8 cellular contexts compared by ENCODE assay signal in the genomic region with DNA sequence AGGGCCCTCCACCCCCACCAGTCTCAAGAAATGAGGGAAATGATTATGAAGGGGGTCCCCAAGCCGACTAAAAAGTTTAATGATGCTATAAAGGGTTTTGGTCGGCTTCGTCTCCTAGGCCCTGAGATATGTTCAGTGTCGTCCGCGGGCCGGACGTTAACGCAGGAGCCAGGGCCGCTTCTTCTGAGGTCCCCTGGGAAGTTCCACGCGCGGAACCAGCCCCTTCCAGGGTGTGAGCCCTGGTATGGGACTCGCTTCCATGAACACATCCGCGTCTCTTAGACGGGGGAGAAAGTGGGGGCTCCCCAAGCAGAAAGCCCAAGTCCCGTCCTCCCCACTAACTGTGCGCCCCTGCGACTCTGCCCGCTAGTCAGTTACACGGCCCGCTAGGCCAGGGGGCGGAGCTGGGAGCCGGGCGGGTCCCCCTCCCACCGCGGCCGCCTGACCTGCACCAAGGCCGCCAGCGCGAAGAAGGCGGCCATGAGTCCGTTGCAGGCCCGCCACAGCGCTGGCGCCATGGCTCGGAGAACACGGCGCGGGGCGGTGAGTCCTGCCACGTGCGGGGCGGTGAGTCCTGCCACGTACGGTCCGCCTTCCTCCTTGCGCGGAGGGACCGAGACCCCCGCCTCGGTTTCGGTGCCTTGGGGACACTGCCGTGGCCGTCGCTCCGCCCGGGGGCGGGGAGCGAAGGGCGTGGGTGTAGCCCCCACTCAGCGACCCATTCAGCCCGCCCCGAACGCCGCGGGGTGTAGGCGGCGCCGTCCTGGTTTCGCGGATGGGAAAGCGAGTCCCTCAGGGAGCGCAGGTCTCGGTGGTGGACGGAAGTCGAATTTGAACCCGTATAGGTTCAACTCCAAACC. TPM values are rescaled to one million over a fixed set of nuclear protein-coding genes. Genes with fewer than 3 reads are reported as not detected.
DNase-seq lines count a peak whose midpoint lies in the region; ATAC-seq, FAIRE-seq and TF ChIP-seq lines count a peak whose summit lies in the region.

Gene TMEM220 (minus strand): TSS at position 690 of the 860 bp plus-strand sequence. CDS start 172 bp downstream, at position 518.

- H3K27ac Mint-ChIP-seq in activated B cell treated with CpG ODN at 0.5 μM for 24 hours (peak within 1 kb of the TSS; percentile 77), chondrocyte (ENCODE audit: unreplicated experiment) (peak within 1 kb of the TSS; percentile 98)

- peaks cover 0 to 9% (median 0%) of the 10 kb centered on the region in 7 donors for H3K27me3 ChIP-seq in spleen (replicated peaks in 1 of 7)

- H3K4me3 ChIP-seq in kidney (ENCODE audit: low read length in 2 of 2) (peak within 1 kb of the TSS; percentile 57 to 73), spleen (peak within 1 kb of the TSS; percentile 58 to 76 (median 66))

- CTCF ChIA-PET in activated B cell treated with CpG ODN at 0.5 μM for 24 hours (lab: Charles Lee): no interaction called here

- H3K4me3 Mint-ChIP-seq in activated B cell treated with CpG ODN at 0.5 μM for 24 hours (peak within 1 kb of the TSS; percentile 86), chondrocyte (ENCODE audit: unreplicated experiment) (peak within 1 kb of the TSS; percentile 98)

- DNase-seq in NCI-H748 (lab: John Stamatoyannopoulos, UW; ENCODE audit: unreplicated experiment): peak; percentile 71
- no peak for DNase-seq in NCI-H748 treated with DMSO at 0.1 percent for 48 hours (lab: John Stamatoyannopoulos, UW)
- DNase-seq in activated B cell treated with CpG ODN at 0.5 μM for 24 hours: peak; percentile 54
- no peak for DNase-seq in chondrocyte (ENCODE audit: low spot score)
- peak; percentile 93 for DNase-seq in kidney
- peak; percentile 92 for DNase-seq in spleen
- no peak for DNase-seq in NCI-H2171 treated with DMSO at 0.1 percent for 48 hours (lab: John Stamatoyannopoulos, UW)

- peak within 1 kb of the TSS; percentile 51 to 62 for H3K9ac ChIP-seq in kidney (ENCODE audit: low read length in 2 of 2)

- WGBS in spleen, 5 donors: 2 to 8% (median 2%) methylated on average over 35 to 79 of the region's 79 CpGs

- H3K27me3 Mint-ChIP-seq in activated B cell treated with CpG ODN at 0.5 μM for 24 hours (peaks cover 5% of the 10 kb centered on the region), chondrocyte (ENCODE audit: low read depth) (no peaks in the 10 kb centered on the region)

- peak within 1 kb of the TSS; percentile 95 to 96 for H3K27ac ChIP-seq in kidney (ENCODE audit: low read depth in 2 of 2, low read length in 2 of 2)
- peak within 1 kb of the TSS; percentile 85 to 95 (median 90) for H3K27ac ChIP-seq in spleen

- H3K4me1 Mint-ChIP-seq in activated B cell treated with CpG ODN at 0.5 μM for 24 hours (peaks cover 12% of the 10 kb centered on the region), chondrocyte (ENCODE audit: low read depth) (peaks cover 20% of the 10 kb centered on the region)

- no peaks in the 10 kb centered on the region for H3K9me3 Mint-ChIP-seq in activated B cell treated with CpG ODN at 0.5 μM for 24 hours
- no peaks in the 10 kb centered on the region for H3K9me3 Mint-ChIP-seq in chondrocyte (ENCODE audit: low read depth)

- H3K9me3 ChIP-seq in kidney (ENCODE audit: control insufficient read depth in 1 of 2, low read length in 2 of 2) (no peaks in the 10 kb centered on the region), spleen (no peaks in the 10 kb centered on the region)

- TF ChIP-seq CTCF in activated B cell treated with CpG ODN at 0.5 μM for 24 hours (IDR thresholded peaks at IDR 0.05) (no peak), chondrocyte (IDR thresholded peaks at IDR 0.05) (peak; percentile 10), kidney (IDR thresholded peaks at IDR 0.05; ENCODE audit: borderline replicate concordance, extremely low read depth, insufficient read depth) (no peak), spleen (IDR thresholded peaks at IDR 0.05 in 8 of 11, conservative IDR thresholded peaks at IDR 0.05 in 3 of 11) (no peak)

- no peak for FAIRE-seq in kidney (lab: Jason Lieb, UNC)

- H3K4me1 ChIP-seq in kidney (ENCODE audit: control insufficient read depth in 1 of 2, insufficient read depth in 1 of 2, low read depth in 1 of 2, low read length in 2 of 2) (no peaks in the 10 kb centered on the region), spleen (peaks cover 0 to 28% (median 20%) of the 10 kb centered on the region in 6 donors)

- peak in 1 of 3 donors; percentile 61 for TF ChIP-seq POLR2A in spleen (IDR thresholded peaks at IDR 0.05)

- intact Hi-C loops in activated B cell treated with CpG ODN at 0.5 μM for 24 hours (cut with micrococcal nuclease) (loop anchor here (1.0 kb wide), 1 partner anchor 32 kb away; the partner anchor contains the start of genes ADPRM and SCO1), kidney (cut with DNase I) (no loop called here), spleen (cut with DNase I; ENCODE audit: low total_unique reads) (no loop called here)

- no peaks in the 10 kb centered on the region for H3K36me3 Mint-ChIP-seq in activated B cell treated with CpG ODN at 0.5 μM for 24 hours (ENCODE audit: low read depth)
- peaks cover 2% of the 10 kb centered on the region for H3K36me3 Mint-ChIP-seq in chondrocyte (ENCODE audit: low read depth)

- ATAC-seq in HG03159 (IDR thresholded peaks at IDR 0.05; ENCODE audit: unreplicated experiment) (peak; percentile 66), activated B cell treated with CpG ODN at 0.5 μM for 24 hours (ENCODE audit: low read depth) (peak; percentile 81)

- H3K36me3 ChIP-seq in kidney (ENCODE audit: control insufficient read depth in 1 of 2, insufficient read depth in 2 of 2, low read length in 2 of 2) (peaks cover 3 to 9% of the 10 kb centered on the region in 2 donors), spleen (peaks cover 0 to 15% (median 0%) of the 10 kb centered on the region in 6 donors)

- POLR2A ChIA-PET in activated B cell treated with CpG ODN at 0.5 μM for 24 hours (lab: Charles Lee): interaction anchor here (0.6 to 1.4 kb wide), 4 partner anchors 28 to 32 kb away, joined by 3 to 5 read pairs (median 4); partner anchors contain the start of genes ADPRM and SCO1

RNA-seq across cellular contexts. Expression of gene TMEM220, which starts in this region (rescaled TPM):
- total RNA-seq in activated B cell treated with CpG ODN at 0.5 μM for 24 hours (1.6 and 2.4 TPM in 2 replicates), chondrocyte (4.4 to 7.9 TPM (median 7.6 TPM) in 3 replicates), kidney (13.3 TPM), spleen (10 to 100 TPM in 2 of 7 donors, 1 to 10 TPM in 5; 4.0 to 12.1 (median 6.1) TPM)
- polyA plus RNA-seq in kidney (ENCODE audit: insufficient read depth, low read depth, low replicate concordance) (16.4 TPM), spleen (1 to 10 TPM; 3.6 to 4.4 (median 4.3) TPM)

Comparison
In these comparisons a context has a peak if more than half of its experiments do, and no peak if none do; other contexts are left out.
1. DNase-seq: peak in NCI-H748 (single experiment), activated B cell treated with CpG ODN at 0.5 μM for 24 hours (single experiment), kidney (single experiment) and spleen (single experiment); none in NCI-H748 treated with DMSO at 0.1 percent for 48 hours (single experiment), chondrocyte (single experiment) and NCI-H2171 treated with DMSO at 0.1 percent for 48 hours (single experiment).